21 cellular contexts compared by ENCODE assay signal in the genomic region with DNA sequence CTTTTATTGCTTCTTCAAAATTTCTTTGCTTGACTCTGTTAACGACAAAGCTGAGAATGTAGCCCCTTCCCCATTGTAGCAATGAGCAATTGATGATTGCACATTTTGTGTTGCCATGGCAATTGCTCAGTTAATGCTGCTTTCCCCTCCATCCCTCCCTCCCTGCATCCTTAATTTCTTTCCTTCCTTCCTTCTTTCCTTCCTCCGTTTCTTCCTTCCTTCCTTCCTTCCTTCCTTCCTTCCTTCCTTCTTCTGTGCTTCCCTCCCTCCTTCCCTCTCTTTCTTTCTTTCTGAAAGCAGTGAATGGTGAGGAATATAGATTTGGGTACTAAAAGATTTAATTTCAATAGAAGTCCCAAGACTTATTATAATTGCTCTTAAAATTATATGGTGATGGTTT.
DNase-seq lines count a peak whose midpoint lies in the region; ATAC-seq, FAIRE-seq and TF ChIP-seq lines count a peak whose summit lies in the region.
"Had no signal": no experiment of that assay in that cellular context is flagged by ENCODE, and none has a peak within 500 bp of the region (broad histone marks: within the 10 kb centered on the region; RNA-seq: fewer than 3 reads in every experiment).

No MANE protein-coding gene starts in this region.

- H3K9me3 Mint-ChIP-seq in progenitor cell of endocrine pancreas (ENCODE audit: low read depth), result no peaks in the 10 kb centered on the region
- H3K9me3 Mint-ChIP-seq: CD4-positive, alpha-beta T cell had no signal

- no peaks in the 10 kb centered on the region for H3K4me1 Mint-ChIP-seq in progenitor cell of endocrine pancreas (ENCODE audit: low read depth)
- H3K4me1 Mint-ChIP-seq: B cell had no signal

- H3K27ac ChIP-seq in HEK293 (ENCODE audit: extremely low read depth, low read depth, low read length) (no peak overlapping the region), K562 (ENCODE audit: extremely low read depth, low read depth, low read length) (no peak overlapping the region)
- H3K27ac ChIP-seq: BLaER1 treated with 17β-estradiol and CSF1 and Interleukin-3, amounts not matched to agents 10 nM and 100 nM; C4-2B had no signal

- H3K9me1 ChIP-seq in K562 (ENCODE audit: control insufficient read depth, insufficient read depth, low read length), result no peaks in the 10 kb centered on the region

- CTCF ChIA-PET in HEK293 (lab: Yijun Ruan, JAX), result interaction anchor here (0.6 to 1.0 kb wide), 2 partner anchors 21 to 801 kb away, joined by 3 to 4 read pairs; no protein-coding TSS in a partner anchor
- CTCF ChIA-PET in K562 (lab: Yijun Ruan, JAX; ENCODE audit: low intra/inter-chr PET ratio), result no interaction called here

- no peak for DNase-seq in K562 (ENCODE audit: extremely low read depth in 1 of 4, low spot score in 3 of 4)
- no peak for DNase-seq in progenitor cell of endocrine pancreas (ENCODE audit: low spot score, unreplicated experiment)
- DNase-seq in HuH-7.5 (ENCODE audit: low spot score), result no peak
- DNase-seq: 8988T; AML-193; Caco-2; Calu3; CD4-positive, alpha-beta T cell; CD8-positive, alpha-beta T cell; DMS79 treated with DMSO at 0.1 percent for 48 hours; GF-D8 had no signal

- no peak for TF ChIP-seq EP300 in K562 (IDR thresholded peaks at IDR 0.05; ENCODE audit: low read length)

- no peak for TF ChIP-seq RAD21 in K562 (CRISPR knock-in tag; conservative IDR thresholded peaks at IDR 0.05 in 1 of 2, IDR thresholded peaks at IDR 0.05 in 1 of 2)

- BruUV-seq in K562 (replicated peaks; lab: Mats Ljungman, UMichigan), result no TSS peak

- 0% methylated on average over 1 of the region's 2 CpGs for WGBS in K562 (ENCODE audit: insufficient coverage, low coverage, missing lambda C conversion rate)

- no peak overlapping the region for H2AFZ ChIP-seq in K562 (ENCODE audit: low read depth, low read length)

- ATAC-seq in K562 (no peak), GM18511 (IDR thresholded peaks at IDR 0.05; ENCODE audit: unreplicated experiment) (no peak)
- ATAC-seq: CD8-positive, alpha-beta T cell had no signal

- H3K4me1 ChIP-seq in HEK293 (ENCODE audit: control insufficient read depth, insufficient read depth, low read length) (peaks cover 3% of the 10 kb centered on the region; the same call in 1 of the 2 replicates), K562 (replicated peaks in 1 of 2; ENCODE audit: control insufficient read depth in 2 of 2, insufficient read depth in 2 of 2, low read length in 2 of 2) (no peaks in the 10 kb centered on the region)
- H3K4me1 ChIP-seq: Caco-2 had no signal

- no peak for TF ChIP-seq POLR2A in K562 (conservative IDR thresholded peaks at IDR 0.05)

- POLR2A ChIA-PET in HEK293 (lab: Yijun Ruan, JAX), result no interaction called here
- POLR2A ChIA-PET in K562 (lab: Yijun Ruan, JAX), result no interaction called here

- FAIRE-seq in K562 (lab: Jason Lieb, UNC), result no peak
- FAIRE-seq: A204.1, D721Med, G401.6, GM12891, GM19239 had no signal

- TF ChIP-seq CTCF in HEK293 (tag by site-specific recombination; IDR thresholded peaks at IDR 0.05), result no peak
- TF ChIP-seq CTCF in K562 (IDR thresholded peaks at IDR 0.05 in 2 of 3, conservative IDR thresholded peaks at IDR 0.05 in 1 of 3; ENCODE audit: insufficient read depth in 2 of 3, low read depth in 1 of 3, low read length in 3 of 3), result no peak
- no peak for TF ChIP-seq CTCF in progenitor cell of endocrine pancreas (IDR thresholded peaks at IDR 0.05; ENCODE audit: unreplicated experiment)

- in situ Hi-C loops in K562 (cut with MboI), result no loop called here

- no peak overlapping the region for H3K9ac ChIP-seq in K562 (ENCODE audit: insufficient read depth in 1 of 2, low read depth in 2 of 2, low read length in 2 of 2)
- H3K9ac ChIP-seq: BLaER1 treated with 17β-estradiol and CSF1 and Interleukin-3, amounts not matched to agents 10 nM and 100 nM had no signal

- H3K27me3 ChIP-seq in K562 (ENCODE audit: control insufficient read depth in 2 of 2, insufficient read depth in 2 of 2, low read length in 2 of 2), result no peaks in the 10 kb centered on the region
- H3K27me3 ChIP-seq: BLaER1 treated with 17β-estradiol and CSF1 and Interleukin-3, amounts not matched to agents 10 nM and 100 nM had no signal

- H3K4me3 ChIP-seq in HEK293 (ENCODE audit: low read depth, low read length) (no peak overlapping the region), K562 (no peak overlapping the region)
- H3K4me3 ChIP-seq: BLaER1 treated with 17β-estradiol and CSF1 and Interleukin-3, amounts not matched to agents 10 nM and 100 nM had no signal

- no peaks in the 10 kb centered on the region for H3K79me2 ChIP-seq in K562 (ENCODE audit: control insufficient read depth, insufficient read depth, low read length)

- H3K4me2 ChIP-seq in K562 (ENCODE audit: insufficient read depth, low read length), result no peak overlapping the region
- H3K4me2 ChIP-seq: BLaER1 treated with 17β-estradiol and CSF1 and Interleukin-3, amounts not matched to agents 10 nM and 100 nM had no signal

- H3K4me3 Mint-ChIP-seq in progenitor cell of endocrine pancreas (ENCODE audit: low read depth), result no peak overlapping the region
- H3K4me3 Mint-ChIP-seq: B cell; CD4-positive, alpha-beta T cell; CD8-positive, alpha-beta T cell had no signal

- H3K9me3 ChIP-seq in HEK293 (ENCODE audit: control insufficient read depth, insufficient read depth, low read depth, low read length) (no peaks in the 10 kb centered on the region), K562 (replicated peaks; ENCODE audit: control insufficient read depth, insufficient read depth, low read depth, low read length) (no peaks in the 10 kb centered on the region)
- H3K9me3 ChIP-seq: BLaER1 treated with 17β-estradiol and CSF1 and Interleukin-3, amounts not matched to agents 10 nM and 100 nM; Caco-2 had no signal

- intact Hi-C loops in K562 (cut with micrococcal nuclease), result no loop called here

- H3K36me3 ChIP-seq in HEK293 (ENCODE audit: control insufficient read depth in 2 of 2, insufficient read depth in 1 of 2, low read length in 2 of 2) (no peaks in the 10 kb centered on the region), K562 (ENCODE audit: control insufficient read depth, insufficient read depth, low read length) (no peaks in the 10 kb centered on the region)
- H3K36me3 ChIP-seq: BLaER1 treated with 17β-estradiol and CSF1 and Interleukin-3, amounts not matched to agents 10 nM and 100 nM had no signal

- H3K27ac Mint-ChIP-seq in progenitor cell of endocrine pancreas, result no peak overlapping the region
- H3K27ac Mint-ChIP-seq: B cell; CD4-positive, alpha-beta T cell; CD8-positive, alpha-beta T cell had no signal

- no peaks in the 10 kb centered on the region for H4K20me1 ChIP-seq in K562 (replicated peaks; ENCODE audit: control insufficient read depth, insufficient read depth, low read length)
- H4K20me1 ChIP-seq: BLaER1 treated with 17β-estradiol and CSF1 and Interleukin-3, amounts not matched to agents 10 nM and 100 nM had no signal

- H3K36me3 Mint-ChIP-seq in progenitor cell of endocrine pancreas (ENCODE audit: insufficient read depth), result no peaks in the 10 kb centered on the region
- H3K36me3 Mint-ChIP-seq: CD8-positive, alpha-beta T cell had no signal

- peaks cover 4% of the 10 kb centered on the region for H3K27me3 Mint-ChIP-seq in progenitor cell of endocrine pancreas
- H3K27me3 Mint-ChIP-seq: B cell; CD4-positive, alpha-beta T cell had no signal

TF ChIP-seq in HEK293, 187 proteins besides CTCF, POLR2A, EP300 and RAD21:
- no peak for TF ChIP-seq ZNF530 (tag by site-specific recombination; IDR thresholded peaks at IDR 0.05; ENCODE audit: low read depth)
- peak; percentile 72 for TF ChIP-seq ZNF366 (tag by site-specific recombination; conservative IDR thresholded peaks at IDR 0.05)

TF ChIP-seq in K562, 482 proteins besides CTCF, POLR2A, EP300 and RAD21:
- peak; percentile 24; the same call in 1 of the 2 replicates for TF ChIP-seq RFX1 (IDR thresholded peaks at IDR 0.05)
- no peak for TF ChIP-seq CBX8 (IDR thresholded peaks at IDR 0.05; ENCODE audit: borderline replicate concordance, extremely low read depth, low read depth, low read length, poor library complexity, severe bottlenecking)
